ENCODE assay signal across 22 cellular contexts in the genomic region with DNA sequence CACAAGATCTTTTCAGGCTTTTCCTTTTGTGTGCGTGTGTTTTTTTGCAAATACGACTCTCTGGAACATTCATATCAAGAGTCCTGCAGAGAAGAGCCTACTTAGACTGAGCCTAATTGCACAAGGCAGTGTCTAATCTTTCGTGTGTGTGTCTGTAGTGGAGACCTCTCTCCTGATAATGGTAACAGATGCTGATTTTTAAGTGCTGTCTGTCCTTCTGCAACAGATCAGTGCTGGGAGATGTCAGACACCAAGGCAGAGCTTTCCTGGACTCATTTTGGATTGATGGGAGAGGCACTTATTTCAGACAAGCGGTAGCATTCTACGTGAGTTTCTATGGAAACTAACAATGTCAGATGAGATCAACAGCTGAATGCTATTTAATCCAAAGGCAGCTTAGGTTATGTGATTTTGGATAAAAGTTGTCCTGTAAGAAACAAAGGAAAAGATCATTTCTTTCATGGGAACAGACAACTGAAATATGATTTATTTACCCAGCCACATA.
"Had no signal": no experiment of that assay in that cellular context is flagged by ENCODE, and none has a peak within 500 bp of the region (broad histone marks: within the 10 kb centered on the region; RNA-seq: fewer than 3 reads in every experiment).

No MANE protein-coding gene starts in this region.

- H3K4me3 ChIP-seq: breast epithelium had no signal

- H3K27me3 ChIP-seq: breast epithelium had no signal

- H3K27ac ChIP-seq: breast epithelium, VCaP had no signal

- H3K9me3 Mint-ChIP-seq: activated CD8-positive, alpha-beta T cell treated with anti-CD3 and anti-CD28 coated beads for 36 hours; activated naive CD4-positive, alpha-beta T cell treated with anti-CD3 and anti-CD28 coated beads, Interleukin-2, amount 10 ng/mL, durations not matched to agents 7 days and 5 days; activated naive CD8-positive, alpha-beta T cell treated with anti-CD3 and anti-CD28 coated beads for 36 hours; activated T-cell treated with anti-CD3 and anti-CD28 coated beads, Interleukin-2, amount 50 U/mL, for 72 hours; activated T-helper 2 cell treated with anti-CD3 and anti-CD28 coated beads, Interferon-gamma antibody, Interleukin-2, Interleukin-4, amounts not matched to agents 10 μg/mL and 5 μg/mL and 100 μg/mL, durations not matched to agents 14 hours and 24 hours and 36 hours had no signal

- H3K4me1 ChIP-seq: breast epithelium had no signal

- H3K4me3 Mint-ChIP-seq: activated CD8-positive, alpha-beta T cell treated with anti-CD3 and anti-CD28 coated beads for 36 hours; activated naive CD4-positive, alpha-beta T cell treated with anti-CD3 and anti-CD28 coated beads, Interleukin-2, amount 10 ng/mL, durations not matched to agents 7 days and 5 days; activated naive CD8-positive, alpha-beta T cell treated with anti-CD3 and anti-CD28 coated beads for 36 hours; activated T-cell treated with anti-CD3 and anti-CD28 coated beads, Interleukin-2, amount 50 U/mL, for 72 hours; IgD-negative memory B cell had no signal

- H3K36me3 Mint-ChIP-seq: activated naive CD4-positive, alpha-beta T cell treated with anti-CD3 and anti-CD28 coated beads, Interleukin-2, amount 10 ng/mL, durations not matched to agents 7 days and 5 days; activated naive CD8-positive, alpha-beta T cell treated with anti-CD3 and anti-CD28 coated beads for 36 hours; IgD-negative memory B cell had no signal

- H3K27ac Mint-ChIP-seq: activated CD8-positive, alpha-beta T cell treated with anti-CD3 and anti-CD28 coated beads for 36 hours; activated naive CD4-positive, alpha-beta T cell treated with anti-CD3 and anti-CD28 coated beads, Interleukin-2, amount 10 ng/mL, durations not matched to agents 7 days and 5 days; activated naive CD8-positive, alpha-beta T cell treated with anti-CD3 and anti-CD28 coated beads for 36 hours; activated T-cell treated with anti-CD3 and anti-CD28 coated beads, Interleukin-2, amount 50 U/mL, for 72 hours; activated T-helper 2 cell treated with anti-CD3 and anti-CD28 coated beads, Interferon-gamma antibody, Interleukin-2, Interleukin-4, amounts not matched to agents 10 μg/mL and 5 μg/mL and 100 μg/mL, durations not matched to agents 14 hours and 24 hours and 36 hours; IgD-negative memory B cell had no signal

- H3K9me3 ChIP-seq: breast epithelium had no signal

- H3K4me1 Mint-ChIP-seq: activated naive CD4-positive, alpha-beta T cell treated with anti-CD3 and anti-CD28 coated beads, Interleukin-2, amount 10 ng/mL, durations not matched to agents 7 days and 5 days; activated naive CD8-positive, alpha-beta T cell treated with anti-CD3 and anti-CD28 coated beads for 36 hours; IgD-negative memory B cell had no signal

- H3K27me3 Mint-ChIP-seq: activated CD8-positive, alpha-beta T cell treated with anti-CD3 and anti-CD28 coated beads for 36 hours; activated naive CD4-positive, alpha-beta T cell treated with anti-CD3 and anti-CD28 coated beads, Interleukin-2, amount 10 ng/mL, durations not matched to agents 7 days and 5 days; activated naive CD8-positive, alpha-beta T cell treated with anti-CD3 and anti-CD28 coated beads for 36 hours; IgD-negative memory B cell had no signal

- ATAC-seq: activated CD8-positive, alpha-beta T cell treated with anti-CD3 and anti-CD28 coated beads for 36 hours; activated T-cell treated with anti-CD3 and anti-CD28 coated beads, Interleukin-2, amount 50 U/mL, for 72 hours had no signal

- DNase-seq: activated CD4-positive, CD25-positive, alpha-beta regulatory T cell; activated CD8-positive, alpha-beta memory T cell treated with anti-CD3 and anti-CD28 coated beads, Interleukin-2, amount 50 U/mL, for 4 hours; activated CD8-positive, alpha-beta T cell treated with anti-CD3 and anti-CD28 coated beads for 36 hours; activated gamma-delta T cell treated with Interleukin-2 at 50 U/mL for 16 hours; activated naive CD4-positive, alpha-beta T cell treated with anti-CD3 and anti-CD28 coated beads, Interleukin-2, amount 10 ng/mL, durations not matched to agents 7 days and 5 days; activated naive CD8-positive, alpha-beta T cell treated with anti-CD3 and anti-CD28 coated beads for 36 hours; activated T-cell treated with anti-CD3 and anti-CD28 coated beads, Interleukin-2, amount 50 U/mL, for 72 hours; anterior cingulate cortex; caudate nucleus; KG1; NCI-H1048; NCI-H146; NCI-H187 treated with DMSO at 0.1 percent for 48 hours; NCI-H2081 treated with DMSO at 0.1 percent for 48 hours; NCI-H526; PC-3; SHP77 treated with DMSO at 0.1 percent for 48 hours; T-helper 1 cell had no signal

- H3K36me3 ChIP-seq: breast epithelium had no signal
